Comparison of ENCODE assay signal across 10 cellular contexts in genomic region chr20:835220-836045, GRCh38. TPM values are rescaled to one million over a fixed set of nuclear protein-coding genes. Genes with fewer than 3 reads are reported as not detected.
A peak's percentile ranks its signal among the peaks of the same experiment; 100 is the strongest.
DNase-seq lines count a peak whose midpoint lies in the region; ATAC-seq, FAIRE-seq and TF ChIP-seq lines count a peak whose summit lies in the region.
"Had no signal": no experiment of that assay in that cellular context is flagged by ENCODE, and none has a peak within 500 bp of the region (broad histone marks: within the 10 kb centered on the region; RNA-seq: fewer than 3 reads in every experiment).

No MANE protein-coding gene starts in this region.

- no peak overlapping the region for H3K4me3 ChIP-seq in SU-DHL-6 (ENCODE audit: insufficient read depth, low read length, poor library complexity, severe bottlenecking)
- no peak overlapping the region for H3K4me3 ChIP-seq in endothelial cell of umbilical vein (replicated peaks in 1 of 3; ENCODE audit: insufficient read depth in 1 of 3, low read depth in 1 of 3, low read length in 3 of 3)

- peak overlapping the region; percentile 14 for H3K4me2 ChIP-seq in SU-DHL-6 (ENCODE audit: low read depth, low read length, poor library complexity, severe bottlenecking)
- H3K4me2 ChIP-seq in endothelial cell of umbilical vein (ENCODE audit: insufficient read depth, low read length), result no peak overlapping the region

- in situ Hi-C loops in GM13977 (cut with MboI; ENCODE audit: low pct_unique_long_range_greater_than_20kb, low sequenced_read_pairs, unreplicated experiment), result no loop called here

- H3K9ac ChIP-seq in SU-DHL-6 (ENCODE audit: low read length), result no peak overlapping the region
- H3K9ac ChIP-seq in endothelial cell of umbilical vein (replicated peaks; ENCODE audit: extremely low read depth, insufficient read depth, low read length), result no peak overlapping the region

- TF ChIP-seq POLR2A in endothelial cell of umbilical vein (IDR thresholded peaks at IDR 0.05; ENCODE audit: low read depth, low read length), result no peak

- H4K20me1 ChIP-seq in SU-DHL-6 (ENCODE audit: low read depth, low read length) (no peaks in the 10 kb centered on the region), endothelial cell of umbilical vein (replicated peaks; ENCODE audit: control insufficient read depth, extremely low read depth, insufficient read depth, low read length) (no peaks in the 10 kb centered on the region)

- POLR2A ChIA-PET in endothelial cell of umbilical vein (lab: Charles Lee), result no interaction called here

- intact Hi-C loops in endothelial cell of umbilical vein (cut with micrococcal nuclease), result loop anchor here (10.0 kb wide), 2 partner anchors 301 to 659 kb away; partner anchors contain the start of gene SIRPB2

- no peak overlapping the region for H2AFZ ChIP-seq in SU-DHL-6 (ENCODE audit: low read depth, low read length, severe bottlenecking)
- no peak overlapping the region for H2AFZ ChIP-seq in endothelial cell of umbilical vein (ENCODE audit: low read depth, low read length)

- H3K36me3 ChIP-seq in SU-DHL-6 (ENCODE audit: low read length) (no peaks in the 10 kb centered on the region), endothelial cell of umbilical vein (ENCODE audit: control insufficient read depth in 2 of 2, extremely low read depth in 1 of 2, insufficient read depth in 2 of 2, low read length in 2 of 2) (no peaks in the 10 kb centered on the region)

- BruUV-seq in endothelial cell of umbilical vein (replicated peaks; lab: Mats Ljungman, UMichigan), result no TSS peak

- DNase-seq in GM20000 (ENCODE audit: low spot score) (peak; percentile 42), endothelial cell of umbilical vein (ENCODE audit: low read depth, low spot score) (no peak), putamen (ENCODE audit: low spot score) (peak; percentile 84), NCI-H446 treated with DMSO at 0.1 percent for 48 hours (lab: John Stamatoyannopoulos, UW) (no peak), GM13977 (ENCODE audit: low spot score) (no peak), DMS79 treated with DMSO at 0.1 percent for 48 hours (lab: John Stamatoyannopoulos, UW) (no peak)
- DNase-seq: NCI-H446 had no signal

- H3K79me2 ChIP-seq in SU-DHL-6 (ENCODE audit: insufficient read depth, low read length) (peaks cover 5% of the 10 kb centered on the region; the same call in 1 of the 2 replicates), endothelial cell of umbilical vein (ENCODE audit: control insufficient read depth, insufficient read depth, low read length) (peaks cover 47% of the 10 kb centered on the region)

- H3K9me1 ChIP-seq in endothelial cell of umbilical vein (replicated peaks; ENCODE audit: control insufficient read depth, extremely low read depth, insufficient read depth, low read length), result no peaks in the 10 kb centered on the region

- H3K9me2 ChIP-seq in SU-DHL-6 (replicated peaks; ENCODE audit: insufficient read depth, low read length), result no peaks in the 10 kb centered on the region

- H3K4me1 ChIP-seq in endothelial cell of umbilical vein (ENCODE audit: control insufficient read depth, extremely low read depth, insufficient read depth, low read length), result peaks cover 46% of the 10 kb centered on the region

- TF ChIP-seq CTCF in GM20000 (IDR thresholded peaks at IDR 0.05; ENCODE audit: extremely low read depth, missing control alignments) (no peak), SU-DHL-6 (IDR thresholded peaks at IDR 0.05; ENCODE audit: insufficient read depth, low read length, poor library complexity, severe bottlenecking) (no peak), endothelial cell of umbilical vein (IDR thresholded peaks at IDR 0.05; ENCODE audit: extremely low read depth in 1 of 2, insufficient read depth in 1 of 2, low read depth in 1 of 2, low read length in 2 of 2) (no peak), GM13977 (IDR thresholded peaks at IDR 0.05; ENCODE audit: extremely low read depth, insufficient read depth, missing control alignments) (no peak)

- CTCF ChIA-PET in endothelial cell of umbilical vein (lab: Charles Lee), result interaction anchor here (3.9 kb wide), 1 partner anchor 16 kb away, joined by 28 read pairs; no protein-coding TSS in a partner anchor

- dilution Hi-C loops in endothelial cell of umbilical vein (cut with MboI; ENCODE audit: extremely low pct_ligation_motif_present, low sequenced_read_pairs), result no loop called here

- H3K27me3 ChIP-seq in SU-DHL-6 (ENCODE audit: low read length) (no peaks in the 10 kb centered on the region), endothelial cell of umbilical vein (ENCODE audit: control insufficient read depth in 2 of 2, insufficient read depth in 2 of 2, low read length in 2 of 2) (no peaks in the 10 kb centered on the region)

- no peaks in the 10 kb centered on the region for H3F3A ChIP-seq in SU-DHL-6 (ENCODE audit: insufficient read depth)

- no peak overlapping the region for H3K27ac ChIP-seq in SU-DHL-6 (ENCODE audit: low read depth, low read length)
- no peak overlapping the region for H3K27ac ChIP-seq in endothelial cell of umbilical vein (ENCODE audit: insufficient read depth, low read depth, low read length)

- peak; percentile 37 for FAIRE-seq in endothelial cell of umbilical vein (lab: Jason Lieb, UNC)
- FAIRE-seq: GM18507 had no signal

- ATAC-seq in GM19035 (IDR thresholded peaks at IDR 0.05; ENCODE audit: unreplicated experiment), result no peak

- H3K9me3 ChIP-seq in SU-DHL-6 (ENCODE audit: insufficient read depth, low read length) (no peaks in the 10 kb centered on the region), endothelial cell of umbilical vein (replicated peaks; ENCODE audit: control insufficient read depth, insufficient read depth, low read length) (no peaks in the 10 kb centered on the region)

TF ChIP-seq in endothelial cell of umbilical vein, 7 proteins besides CTCF, POLR2A, EP300 and RAD21:
- no peak for TF ChIP-seq FOS (IDR thresholded peaks at IDR 0.05; ENCODE audit: borderline replicate concordance, insufficient read depth, low read length)
- no peak for TF ChIP-seq GATA2 (IDR thresholded peaks at IDR 0.05; ENCODE audit: insufficient read depth, insufficient read length, low read depth, low read length)
- TF ChIP-seq MYC (IDR thresholded peaks at IDR 0.05; ENCODE audit: low read depth, low read length), result no peak
- TF ChIP-seq MAX (IDR thresholded peaks at IDR 0.05; ENCODE audit: insufficient read depth, insufficient read length), result no peak
- no peak for TF ChIP-seq POLR2AphosphoS5 (IDR thresholded peaks at IDR 0.05; ENCODE audit: insufficient read depth, low read depth, low read length)
- no peak for TF ChIP-seq JUN (IDR thresholded peaks at IDR 0.05; ENCODE audit: borderline replicate concordance, insufficient read depth, insufficient read length, low read depth)
- no peak for TF ChIP-seq EZH2 (IDR thresholded peaks at IDR 0.05; ENCODE audit: borderline replicate concordance, low read depth, low read length, severe bottlenecking)

RNA-seq across cellular contexts. Expression of gene FAM110A, which starts 1.9 kb away (rescaled TPM):
- 4.6 and 5.8 TPM in 2 replicates for total RNA-seq in endothelial cell of umbilical vein
- 5.4 and 7.2 TPM in 2 replicates for polyA plus RNA-seq in endothelial cell of umbilical vein
- 4.5 and 4.7 TPM in 2 replicates for polyA plus RNA-seq in endothelial cell of umbilical vein (2011; cell fraction: cytosol; rRNA removed)
- 3.6 and 3.9 TPM in 2 replicates for polyA plus RNA-seq in endothelial cell of umbilical vein (2011; cell fraction: nucleus; rRNA removed)
- 5.2 and 5.8 TPM in 2 replicates for polyA plus RNA-seq in endothelial cell of umbilical vein (2012)
- 2.5 and 3.5 TPM in 2 replicates for polyA minus RNA-seq in endothelial cell of umbilical vein
- 1.5 TPM for polyA minus RNA-seq in endothelial cell of umbilical vein (2011; cell fraction: cytosol; rRNA and poly(A)+ RNA removed)
- 1.3 and 2.1 TPM in 2 replicates for polyA minus RNA-seq in endothelial cell of umbilical vein (2011; cell fraction: nucleus; rRNA and poly(A)+ RNA removed)

Comparison
In these comparisons a context has a peak if more than half of its experiments do, and no peak if none do; other contexts are left out.
1. DNase-seq: peak in GM20000 (single experiment) and putamen (single experiment); none in endothelial cell of umbilical vein (single experiment), NCI-H446 treated with DMSO at 0.1 percent for 48 hours (single experiment), GM13977 (single experiment) and DMS79 treated with DMSO at 0.1 percent for 48 hours (single experiment).